1 cellular context compared by ENCODE assay signal in genomic region chr9:107243757-107244156, GRCh38.
TF ChIP-seq lines count a peak whose summit lies in the region.

No MANE protein-coding gene starts in this region.

TF ChIP-seq in A549, 52 proteins besides CTCF, POLR2A, EP300 and RAD21 (continued from another document):
- no peak for TF ChIP-seq FOSB (CRISPR knock-in tag; IDR thresholded peaks at IDR 0.05)
- no peak for TF ChIP-seq HMGXB4 (CRISPR knock-in tag; IDR thresholded peaks at IDR 0.05; ENCODE audit: borderline replicate concordance)
- TF ChIP-seq CEBPB (IDR thresholded peaks at IDR 0.05): peak in 1 of 2 experiments; percentile 12; a peak in 1 of 4 replicates
- no peak for TF ChIP-seq ESRRA (IDR thresholded peaks at IDR 0.05; ENCODE audit: borderline replicate concordance, low read length)
- TF ChIP-seq RNF2 (IDR thresholded peaks at IDR 0.05; ENCODE audit: borderline replicate concordance, low read depth): no peak
- no peak for TF ChIP-seq ELK1 (IDR thresholded peaks at IDR 0.05; ENCODE audit: low read depth, low read length)
- no peak for TF ChIP-seq HDAC2 (IDR thresholded peaks at IDR 0.05)
- TF ChIP-seq CHD2 (IDR thresholded peaks at IDR 0.05; ENCODE audit: low read length, partially characterized antibody): no peak
TF ChIP-seq in A549: peak in this region for 4.
